ENCODE assay signal across 25 cellular contexts in genomic region chr14:93665169-93665568, GRCh38.
"Had no signal": no experiment of that assay in that cellular context is flagged by ENCODE, and none has a peak within 500 bp of the region (broad histone marks: within the 10 kb centered on the region; RNA-seq: fewer than 3 reads in every experiment).

No MANE protein-coding gene starts in this region.

- H3K4me1 ChIP-seq: Peyer's patch had no signal

- H3K4me3 ChIP-seq: Peyer's patch, SK-N-MC had no signal

- H3K36me3 ChIP-seq: Peyer's patch had no signal

- H3K27me3 ChIP-seq: Peyer's patch had no signal

- DNase-seq: activated CD4-positive, alpha-beta T cell treated with anti-CD3 and anti-CD28 coated beads, Interleukin-2, amount 10 ng/mL, durations not matched to agents 24 days and 14 days; activated CD4-positive, alpha-beta T cell treated with anti-CD3 and anti-CD28 coated beads, Interleukin-2, amount 50 U/mL, for 4 hours; activated CD8-positive, alpha-beta T cell treated with anti-CD3 and anti-CD28 coated beads for 36 hours; activated gamma-delta T cell treated with Interleukin-2 at 50 U/mL for 16 hours; activated naive CD4-positive, alpha-beta T cell treated with anti-CD3 and anti-CD28 coated beads for 36 hours; activated T-cell treated with anti-CD3 and anti-CD28 coated beads, Interleukin-2, amount 50 U/mL, for 24 hours; anterior cingulate cortex; caudate nucleus; cerebellar nuclear complex; NCI-H1105 treated with DMSO at 0.1 percent for 48 hours; NCI-H1436; NCI-H1694; NCI-H1930; NCI-H345; NCI-H526; NCI-H748 treated with DMSO at 0.1 percent for 48 hours; NK-92 treated with Interleukin-12 subunit alpha and Interleukin-12 subunit beta, amount 100 ng/mL, for 24 hours; PC-3; Peyer's patch; SIG-M5; T-cell; T-helper 2 cell; T1000 had no signal

- FAIRE-seq: bronchial epithelial cell had no signal
